In genomic region chr5:139571966-139572365, GRCh38 we compare ENCODE assay signal across 14 cellular contexts. TPM values are rescaled to one million over a fixed set of nuclear protein-coding genes. Genes with fewer than 3 reads are reported as not detected.
DNase-seq lines count a peak whose midpoint lies in the region; ATAC-seq and TF ChIP-seq lines count a peak whose summit lies in the region.
"Had no signal": no experiment of that assay in that cellular context is flagged by ENCODE, and none has a peak within 500 bp of the region (broad histone marks: within the 10 kb centered on the region; RNA-seq: fewer than 3 reads in every experiment).

No MANE protein-coding gene starts in this region.

- intact Hi-C loops in HCT116 (cut with micrococcal nuclease) = no loop called here
- intact Hi-C loops in naive thymus-derived CD4-positive, alpha-beta T cell (cut with micrococcal nuclease) = no loop called here

- peak overlapping the region; percentile 63 to 98 (median 77); a peak in 20 of 22 replicates for H3K4me2 ChIP-seq in BLaER1 treated with 17β-estradiol and CSF1 and Interleukin-3, amounts not matched to agents 10 nM and 100 nM
- H3K4me2 ChIP-seq in HCT116 (ENCODE audit: low read length) = no peak overlapping the region

- DNase-seq in HCT116 (ENCODE audit: low read depth, low spot score) (no peak), amniotic epithelial cell (ENCODE audit: low read depth) (peak; percentile 45), ureter (ENCODE audit: low spot score) (no peak), NCI-H69 (lab: John Stamatoyannopoulos, UW) (no peak)
- no peak for DNase-seq in naive thymus-derived CD4-positive, alpha-beta T cell
- DNase-seq: GOT3; NCI-H1436 treated with DMSO at 0.1 percent for 48 hours; NCI-H526; stimulated activated CD4-positive, alpha-beta T cell treated with anti-CD3 and anti-CD28 coated beads, Interleukin-15, amount 100 ng/mL, for 24 hours; stimulated activated CD8-positive, alpha-beta memory T cell treated with anti-CD3 and anti-CD28 coated beads, Interleukin-4, amount 100 ng/mL, for 48 hours had no signal

- H3K9ac ChIP-seq in BLaER1 treated with 17β-estradiol and CSF1 and Interleukin-3, amounts not matched to agents 10 nM and 100 nM = no peak overlapping the region
- H3K9ac ChIP-seq in HCT116 (ENCODE audit: low read length) = no peak overlapping the region

- H3K27me3 ChIP-seq in BLaER1 treated with 17β-estradiol and CSF1 and Interleukin-3, amounts not matched to agents 10 nM and 100 nM = no peaks in the 10 kb centered on the region
- H3K27me3 ChIP-seq in HCT116 (ENCODE audit: insufficient read depth, low read length) = no peaks in the 10 kb centered on the region
- H3K27me3 ChIP-seq in naive thymus-derived CD4-positive, alpha-beta T cell (ENCODE audit: control insufficient read depth in 2 of 2, insufficient read depth in 2 of 2, low read length in 2 of 2) = no peaks in the 10 kb centered on the region
- H3K27me3 ChIP-seq: SJSA1 had no signal

- peak overlapping the region in 3 of 11 experiments; percentile 8 to 47 (median 45); a peak in 4 of 22 replicates for H3K27ac ChIP-seq in BLaER1 treated with 17β-estradiol and CSF1 and Interleukin-3, amounts not matched to agents 10 nM and 100 nM
- no peak overlapping the region for H3K27ac ChIP-seq in HCT116 (ENCODE audit: low read depth, low read length)
- peak overlapping the region; percentile 53 for H3K27ac ChIP-seq in naive thymus-derived CD4-positive, alpha-beta T cell (ENCODE audit: low read depth, low read length)
- H3K27ac ChIP-seq: SJSA1 had no signal

- BruUV-seq in HCT116 (replicated peaks; lab: Mats Ljungman, UMichigan) = TSS peak; percentile 29

- RAD21 ChIA-PET in HCT116 (lab: Charles Lee; ENCODE audit: low non-redundant PET in 1 of 2, low total read pairs in 2 of 2, uncharacterized antibody in 2 of 2, unreplicated experiment in 2 of 2) = no interaction called here

- POLR2A ChIA-PET in HCT116 (lab: Charles Lee) = interaction anchor here (1.4 kb wide), 1 partner anchor 11 kb away, joined by 4 read pairs; the partner anchor contains the start of gene UBE2D2
- POLR2A ChIA-PET in naive thymus-derived CD4-positive, alpha-beta T cell (lab: Charles Lee) = interaction anchor here (1.1 to 11.8 kb wide), 3 partner anchors 8 to 278 kb away, joined by 3 to 120 read pairs (median 3); partner anchors contain the start of genes MATR3 and UBE2D2

- ATAC-seq in HCT116 (no peak), HG03460 (IDR thresholded peaks at IDR 0.05; ENCODE audit: unreplicated experiment) (no peak), GM19324 (IDR thresholded peaks at IDR 0.05; ENCODE audit: low FRiP score, unreplicated experiment) (no peak)
- ATAC-seq in naive thymus-derived CD4-positive, alpha-beta T cell = no peak

- H4K20me1 ChIP-seq in BLaER1 treated with 17β-estradiol and CSF1 and Interleukin-3, amounts not matched to agents 10 nM and 100 nM = peaks cover 91 to 100% (median 100%) of the 10 kb centered on the region in 11 experiments
- H4K20me1 ChIP-seq in HCT116 (ENCODE audit: insufficient read depth) = peaks cover 15% of the 10 kb centered on the region; the same call in 1 of the 2 replicates

- H3K4me1 Mint-ChIP-seq in naive thymus-derived CD4-positive, alpha-beta T cell = peaks cover 54 to 89% (median 72%) of the 10 kb centered on the region in 7 donors

- H3K36me3 ChIP-seq in BLaER1 treated with 17β-estradiol and CSF1 and Interleukin-3, amounts not matched to agents 10 nM and 100 nM = peaks cover 39 to 77% (median 64%) of the 10 kb centered on the region in 11 experiments
- no peaks in the 10 kb centered on the region for H3K36me3 ChIP-seq in HCT116 (ENCODE audit: control insufficient read depth in 1 of 2, insufficient read depth in 2 of 2, low read length in 2 of 2)
- H3K36me3 ChIP-seq in naive thymus-derived CD4-positive, alpha-beta T cell (ENCODE audit: control insufficient read depth in 2 of 3, insufficient read depth in 3 of 3, low read length in 3 of 3) = no peaks in the 10 kb centered on the region

- peaks cover 96% of the 10 kb centered on the region for H3K79me2 ChIP-seq in HCT116 (ENCODE audit: insufficient read depth, low read length)

- peak overlapping the region in 8 of 9 donors; percentile 52 to 98 (median 89) for H3K27ac Mint-ChIP-seq in naive thymus-derived CD4-positive, alpha-beta T cell

- H3K9me3 Mint-ChIP-seq in naive thymus-derived CD4-positive, alpha-beta T cell = no peaks in the 10 kb centered on the region

- TF ChIP-seq POLR2A in HCT116 (IDR thresholded peaks at IDR 0.05; ENCODE audit: borderline replicate concordance, extremely low read depth, insufficient read depth, insufficient read length) = no peak

- H3K27me3 Mint-ChIP-seq in naive thymus-derived CD4-positive, alpha-beta T cell = no peaks in the 10 kb centered on the region

- H3K36me3 Mint-ChIP-seq in naive thymus-derived CD4-positive, alpha-beta T cell = peaks cover 0 to 19% (median 13%) of the 10 kb centered on the region in 5 donors

- peak overlapping the region; percentile 13 to 95 (median 70) for H3K4me3 Mint-ChIP-seq in naive thymus-derived CD4-positive, alpha-beta T cell

- H3K4me1 ChIP-seq in BLaER1 treated with 17β-estradiol and CSF1 and Interleukin-3, amounts not matched to agents 10 nM and 100 nM = peaks cover 70 to 94% (median 83%) of the 10 kb centered on the region in 10 experiments
- no peaks in the 10 kb centered on the region for H3K4me1 ChIP-seq in HCT116 (ENCODE audit: control insufficient read depth in 1 of 2, insufficient read depth in 2 of 2, low read length in 2 of 2)
- H3K4me1 ChIP-seq in naive thymus-derived CD4-positive, alpha-beta T cell (ENCODE audit: control insufficient read depth in 2 of 2, insufficient read depth in 2 of 2, low read length in 2 of 2) = peaks cover 59 to 81% of the 10 kb centered on the region in 2 donors
- H3K4me1 ChIP-seq: SJSA1 had no signal

- H2AFZ ChIP-seq in HCT116 (ENCODE audit: low read depth, low read length, poor library complexity, severe bottlenecking) = no peak overlapping the region

- H3K9me3 ChIP-seq in BLaER1 treated with 17β-estradiol and CSF1 and Interleukin-3, amounts not matched to agents 10 nM and 100 nM (replicated peaks in 1 of 11) = no peaks in the 10 kb centered on the region
- no peaks in the 10 kb centered on the region for H3K9me3 ChIP-seq in HCT116 (ENCODE audit: control insufficient read depth in 1 of 2, insufficient read depth in 1 of 2, low read depth in 1 of 2, low read length in 2 of 2)
- H3K9me3 ChIP-seq in naive thymus-derived CD4-positive, alpha-beta T cell (ENCODE audit: control insufficient read depth in 2 of 3, low read length in 3 of 3) = no peaks in the 10 kb centered on the region

- no peak for TF ChIP-seq CTCF in HCT116 (IDR thresholded peaks at IDR 0.05 in 2 of 3, conservative IDR thresholded peaks at IDR 0.05 in 1 of 3; ENCODE audit: borderline replicate concordance in 1 of 3, insufficient read depth in 1 of 3, low read depth in 2 of 3, low read length in 2 of 3)

- no peaks in the 10 kb centered on the region for H3K9me2 ChIP-seq in HCT116 (ENCODE audit: insufficient read depth)

- H3K4me3 ChIP-seq in BLaER1 treated with 17β-estradiol and CSF1 and Interleukin-3, amounts not matched to agents 10 nM and 100 nM = no peak overlapping the region
- no peak overlapping the region for H3K4me3 ChIP-seq in HCT116 (replicated peaks in 1 of 2; ENCODE audit: low read depth in 1 of 2, low read length in 2 of 2)
- H3K4me3 ChIP-seq in naive thymus-derived CD4-positive, alpha-beta T cell (ENCODE audit: low read length) = no peak overlapping the region
- H3K4me3 ChIP-seq: SJSA1 had no signal

- CTCF ChIA-PET in HCT116 (lab: Charles Lee) = no interaction called here
- CTCF ChIA-PET in naive thymus-derived CD4-positive, alpha-beta T cell (lab: Charles Lee) = interaction anchor here (0.7 to 2.3 kb wide), 3 partner anchors 16 to 203 kb away, joined by 3 to 8 read pairs (median 8); no protein-coding TSS in a partner anchor

- no peak for TF ChIP-seq RAD21 in HCT116 (IDR thresholded peaks at IDR 0.05; ENCODE audit: low read depth)

TF ChIP-seq in HCT116, 20 proteins besides CTCF, POLR2A, EP300 and RAD21:
- TF ChIP-seq ATF3 (IDR thresholded peaks at IDR 0.05) (no peak), ELF1 (IDR thresholded peaks at IDR 0.05; ENCODE audit: borderline replicate concordance, low read depth) (no peak), CBX3 (IDR thresholded peaks at IDR 0.05; ENCODE audit: low read depth) (no peak), SIN3A (IDR thresholded peaks at IDR 0.05; ENCODE audit: low read depth) (no peak), JUND (IDR thresholded peaks at IDR 0.05) (no peak), POLR2AphosphoS5 (IDR thresholded peaks at IDR 0.05; ENCODE audit: low read depth, low read length) (no peak), FOSL1 (IDR thresholded peaks at IDR 0.05; ENCODE audit: low read depth) (no peak)

RNA-seq across cellular contexts. Expression of gene UBE2D2, which starts 10.8 kb away (rescaled TPM):
- total RNA-seq in HCT116 (2021; ENCODE audit: unreplicated experiment) (140 TPM), ureter (180 TPM)
- polyA plus RNA-seq in HCT116 (2012) = 78.9 and 119 TPM in 2 replicates
- total RNA-seq in naive thymus-derived CD4-positive, alpha-beta T cell = 100 to 1,000 TPM; 145 to 214 (median 184) TPM
- 100 to 1,000 TPM; 320 to 343 TPM for polyA plus RNA-seq in naive thymus-derived CD4-positive, alpha-beta T cell
